17 cellular contexts compared by ENCODE assay signal in the genomic region with DNA sequence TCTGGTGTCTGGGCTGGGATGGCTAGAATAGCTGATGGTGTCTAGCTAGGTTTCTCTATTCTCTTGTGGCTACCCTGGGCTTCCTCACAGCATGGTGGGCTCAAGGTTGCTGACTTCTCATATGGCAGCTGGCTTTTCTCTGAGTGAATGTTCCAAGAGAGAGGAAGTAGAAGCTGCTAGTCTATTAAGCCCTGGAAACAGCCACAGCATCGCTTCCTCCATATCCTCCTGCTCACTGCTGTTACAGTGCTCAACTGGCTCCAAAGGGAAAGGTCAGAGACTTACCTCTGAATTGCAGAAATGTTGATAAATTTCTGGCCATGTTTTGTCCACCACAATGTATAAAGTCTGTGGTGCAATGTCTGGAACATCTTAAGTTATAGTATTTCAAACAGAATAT.
A peak's percentile ranks its signal among the peaks of the same experiment; 100 is the strongest.
DNase-seq lines count a peak whose midpoint lies in the region; ATAC-seq and TF ChIP-seq lines count a peak whose summit lies in the region.
"Had no signal": no experiment of that assay in that cellular context is flagged by ENCODE, and none has a peak within 500 bp of the region (broad histone marks: within the 10 kb centered on the region; RNA-seq: fewer than 3 reads in every experiment).

No MANE protein-coding gene starts in this region.

- POLR2A ChIA-PET in A673 (lab: Charles Lee; ENCODE audit: low non-redundant PET) = no interaction called here
- POLR2A ChIA-PET in naive thymus-derived CD8-positive, alpha-beta T cell (lab: Charles Lee) = no interaction called here

- intact Hi-C loops in A673 (cut with micrococcal nuclease; ENCODE audit: unreplicated experiment) = no loop called here

- H3K27me3 ChIP-seq in A673 (replicated peaks; ENCODE audit: insufficient read depth, low read depth, low read length, poor library complexity) (no peaks in the 10 kb centered on the region), foreskin keratinocyte (no peaks in the 10 kb centered on the region)
- H3K27me3 ChIP-seq: BE2C had no signal

- no peak for TF ChIP-seq POLR2A in erythroblast (IDR thresholded peaks at IDR 0.05; ENCODE audit: low read length)

- CTCF ChIA-PET in A673 (lab: Charles Lee) = no interaction called here

- no peaks in the 10 kb centered on the region for H3K36me3 ChIP-seq in A673 (ENCODE audit: insufficient read depth, low read length, poor library complexity, severe bottlenecking)
- H3K36me3 ChIP-seq: BE2C, HAP-1 had no signal

- H3K27ac ChIP-seq in A673 (ENCODE audit: low read depth, low read length, poor library complexity, severe bottlenecking) = no peak overlapping the region
- H3K27ac ChIP-seq in foreskin keratinocyte = peak overlapping the region; percentile 24
- H3K27ac ChIP-seq: GM23248, HL-60 had no signal

- no peak for TF ChIP-seq CTCF in A673 (conservative IDR thresholded peaks at IDR 0.05; ENCODE audit: low read depth, low read length)
- no peak for TF ChIP-seq CTCF in foreskin keratinocyte (conservative IDR thresholded peaks at IDR 0.05)

- ATAC-seq in foreskin keratinocyte = no peak
- ATAC-seq in GM18861 (IDR thresholded peaks at IDR 0.05; ENCODE audit: unreplicated experiment) = no peak
- ATAC-seq in naive thymus-derived CD8-positive, alpha-beta T cell = no peak

- BruUV-seq in A673 (replicated peaks; lab: Mats Ljungman, UMichigan) = no TSS peak

- no peak overlapping the region for H3K4me3 ChIP-seq in A673 (ENCODE audit: low read depth, low read length, poor library complexity, severe bottlenecking)
- H3K4me3 ChIP-seq: GM23248, HAP-1 had no signal

- H3K4me3 Mint-ChIP-seq in naive thymus-derived CD8-positive, alpha-beta T cell = no peak overlapping the region
- H3K4me3 Mint-ChIP-seq: CD4-positive, alpha-beta T cell had no signal

- H3K36me3 Mint-ChIP-seq in naive thymus-derived CD8-positive, alpha-beta T cell = no peaks in the 10 kb centered on the region

- no peaks in the 10 kb centered on the region for H3K4me1 Mint-ChIP-seq in naive thymus-derived CD8-positive, alpha-beta T cell

- no peak overlapping the region for H3K27ac Mint-ChIP-seq in naive thymus-derived CD8-positive, alpha-beta T cell
- H3K27ac Mint-ChIP-seq: CD4-positive, alpha-beta T cell had no signal

- H3K4me1 ChIP-seq in A673 (ENCODE audit: insufficient read depth, low read length, poor library complexity, severe bottlenecking) (no peaks in the 10 kb centered on the region), foreskin keratinocyte (peaks cover 7% of the 10 kb centered on the region)
- H3K4me1 ChIP-seq: Caco-2 had no signal

- DNase-seq in A673 (ENCODE audit: low spot score) (peak; percentile 53), Kasumi-1 (lab: John Stamatoyannopoulos, UW) (peak; percentile 19), UCSD-AML1 (lab: John Stamatoyannopoulos, UW; ENCODE audit: unreplicated experiment) (peak; percentile 18), foreskin keratinocyte (no peak), erythroblast (lab: John Stamatoyannopoulos, UW) (no peak)
- DNase-seq in naive thymus-derived CD8-positive, alpha-beta T cell = no peak
- DNase-seq: 8988T; ACHN; BE2C; Caco-2; CD4-positive, alpha-beta T cell; DMS79; GDM1; GM23248 had no signal

- H3K9me3 Mint-ChIP-seq in naive thymus-derived CD8-positive, alpha-beta T cell = peaks cover 0 to 28% (median 11%) of the 10 kb centered on the region in 9 donors

- no peaks in the 10 kb centered on the region for H3K9me3 ChIP-seq in A673 (ENCODE audit: low read depth, low read length, poor library complexity, severe bottlenecking)
- H3K9me3 ChIP-seq: BE2C, Caco-2, HAP-1 had no signal

- H3K27me3 Mint-ChIP-seq in naive thymus-derived CD8-positive, alpha-beta T cell = no peaks in the 10 kb centered on the region
- H3K27me3 Mint-ChIP-seq: CD4-positive, alpha-beta T cell had no signal

Comparison
In these comparisons a context has a peak if more than half of its experiments do, and no peak if none do; other contexts are left out.
1. DNase-seq: peak in A673 (single experiment), Kasumi-1 (2 of 2) and UCSD-AML1 (single experiment); none in foreskin keratinocyte (0 of 2), erythroblast (0 of 2) and naive thymus-derived CD8-positive, alpha-beta T cell (0 of 10).